2 cellular contexts compared by ENCODE assay signal in genomic region chr20:21433329-21433890, GRCh38.
TF ChIP-seq lines count a peak whose summit lies in the region.

No MANE protein-coding gene starts in this region.

TF ChIP-seq in endothelial cell of umbilical vein, 7 proteins besides CTCF, POLR2A, EP300 and RAD21 (continued from another document):
- TF ChIP-seq EZH2 (IDR thresholded peaks at IDR 0.05; ENCODE audit: borderline replicate concordance, low read depth, low read length, severe bottlenecking) (no peak), GATA2 (IDR thresholded peaks at IDR 0.05; ENCODE audit: insufficient read depth, insufficient read length, low read depth, low read length) (peak; percentile 60)

TF ChIP-seq in WTC11, 78 proteins besides CTCF, POLR2A, EP300 and RAD21 (continued from another document):
- TF ChIP-seq ZNF281 (CRISPR knock-in tag; IDR thresholded peaks at IDR 0.05): no peak
- no peak for TF ChIP-seq SOX15 (CRISPR knock-in tag; IDR thresholded peaks at IDR 0.05)
- TF ChIP-seq JUN (CRISPR knock-in tag; IDR thresholded peaks at IDR 0.05): no peak
- TF ChIP-seq STAT6 (CRISPR knock-in tag; conservative IDR thresholded peaks at IDR 0.05; ENCODE audit: low read depth): no peak
- TF ChIP-seq ZSCAN18 (CRISPR knock-in tag; IDR thresholded peaks at IDR 0.05): no peak
TF ChIP-seq in WTC11: peak in this region for 0.
